Comparison of ENCODE assay signal across 8 cellular contexts in genomic region chr16:30787613-30788378, GRCh38. TPM values are rescaled to one million over a fixed set of nuclear protein-coding genes. Genes with fewer than 3 reads are reported as not detected.
DNase-seq lines count a peak whose midpoint lies in the region; ATAC-seq and TF ChIP-seq lines count a peak whose summit lies in the region.

No MANE protein-coding gene starts in this region.

- H3K4me1 ChIP-seq in Caco-2 = peaks cover 14% of the 10 kb centered on the region; the same call in 1 of the 2 replicates
- H3K4me1 ChIP-seq in SJCRH30 = peaks cover 4% of the 10 kb centered on the region; the same call in 1 of the 2 replicates
- H3K4me1 ChIP-seq in ovary (ENCODE audit: insufficient read depth) = peaks cover 7% of the 10 kb centered on the region

- WGBS in ovary, 3 donors = 37 to 42% (median 38%) methylated on average over 11 of the region's 11 CpGs

- no peaks in the 10 kb centered on the region for H3K9me3 Mint-ChIP-seq in Caco-2 (ENCODE audit: unreplicated experiment)

- BruUV-seq in Caco-2 (replicated peaks; lab: Mats Ljungman, UMichigan) = no TSS peak

- TF ChIP-seq CTCF in Caco-2 (IDR thresholded peaks at IDR 0.05; ENCODE audit: insufficient read depth in 1 of 2, low read depth in 1 of 2, low read length in 1 of 2, severe bottlenecking in 1 of 2, unreplicated experiment in 1 of 2) (no peak), ovary (IDR thresholded peaks at IDR 0.05) (no peak)

- peak in 1 of 2 experiments; percentile 22 for DNase-seq in Caco-2
- peak in 1 of 2 experiments; percentile 28 for DNase-seq in SJCRH30
- peak; percentile 30 for DNase-seq in fibroblast of gingiva (ENCODE audit: low read depth)
- no peak for DNase-seq in ovary
- no peak for DNase-seq in NCI-H748 treated with DMSO at 0.1 percent for 48 hours (lab: John Stamatoyannopoulos, UW)
- no peak for DNase-seq in OCI-M2 (lab: John Stamatoyannopoulos, UW; ENCODE audit: unreplicated experiment)
- no peak for DNase-seq in SHP77 (lab: John Stamatoyannopoulos, UW)

- POLR2A ChIA-PET in Caco-2 (lab: Charles Lee) = interaction anchor here (1.0 to 1.6 kb wide), 4 partner anchors 17 to 108 kb away, joined by 4 to 16 read pairs (median 6); partner anchors contain the start of gene CTF1

- H3K27me3 Mint-ChIP-seq in Caco-2 (ENCODE audit: insufficient read depth, unreplicated experiment) = no peaks in the 10 kb centered on the region

- no peak for TF ChIP-seq POLR2A in ovary (IDR thresholded peaks at IDR 0.05)

- peaks cover 6% of the 10 kb centered on the region for H3K36me3 Mint-ChIP-seq in Caco-2 (ENCODE audit: insufficient read depth, unreplicated experiment)

- H3K4me3 ChIP-seq in Caco-2 (ENCODE audit: low read depth, low read length) (peak overlapping the region; percentile 72), SJCRH30 (peak overlapping the region; percentile 97), ovary (peak overlapping the region; percentile 91)

- TF ChIP-seq EP300 in ovary (IDR thresholded peaks at IDR 0.05) = no peak

- H3K27me3 ChIP-seq in Caco-2 (replicated peaks; ENCODE audit: control insufficient read depth, insufficient read depth, low read length) = no peaks in the 10 kb centered on the region
- H3K27me3 ChIP-seq in SJCRH30 = no peaks in the 10 kb centered on the region
- H3K27me3 ChIP-seq in ovary = no peaks in the 10 kb centered on the region

- H3K36me3 ChIP-seq in Caco-2 (ENCODE audit: control insufficient read depth, insufficient read depth, low read length) (peaks cover 1% of the 10 kb centered on the region; the same call in 1 of the 2 replicates), SJCRH30 (peaks cover 13% of the 10 kb centered on the region), ovary (no peaks in the 10 kb centered on the region)

- peak overlapping the region; percentile 93 for H3K4me3 Mint-ChIP-seq in Caco-2 (ENCODE audit: unreplicated experiment)

- ATAC-seq in HG03432 (IDR thresholded peaks at IDR 0.05; ENCODE audit: unreplicated experiment) = no peak

- H3K9me3 ChIP-seq in Caco-2 = no peaks in the 10 kb centered on the region
- no peaks in the 10 kb centered on the region for H3K9me3 ChIP-seq in SJCRH30 (replicated peaks)
- H3K9me3 ChIP-seq in ovary = no peaks in the 10 kb centered on the region

- H3K27ac ChIP-seq in SJCRH30 = peak overlapping the region; percentile 66
- H3K27ac ChIP-seq in ovary = peak overlapping the region in 1 of 2 donors; percentile 87

- CTCF ChIA-PET in Caco-2 (lab: Charles Lee) = interaction anchor here (0.7 to 1.5 kb wide), 5 partner anchors 12 to 52 kb away, joined by 3 to 13 read pairs (median 4); no protein-coding TSS in a partner anchor

- H3K4me1 Mint-ChIP-seq in Caco-2 (ENCODE audit: low read depth, unreplicated experiment) = no peaks in the 10 kb centered on the region

- peak overlapping the region; percentile 91 for H3K27ac Mint-ChIP-seq in Caco-2 (ENCODE audit: unreplicated experiment)

- intact Hi-C loops in Caco-2 (cut with micrococcal nuclease; ENCODE audit: unreplicated experiment) (loop anchor here (1.0 to 2.0 kb wide), 4 partner anchors 18 to 88 kb away; no protein-coding TSS in a partner anchor), ovary (cut with DNase I) (loop anchor here in 1 of 4 donors (2.0 to 10.0 kb wide), 2 partner anchors 17 to 63 kb away; no protein-coding TSS in a partner anchor)

RNA-seq across cellular contexts. Expression of gene ZNF629, which starts 0.8 kb away (rescaled TPM):
- total RNA-seq in Caco-2 (2022) (18.9 and 20.6 TPM in 2 replicates), ovary (10 to 100 TPM in 6 of 7 donors, 1 to 10 TPM in 1; 9.4 to 26.3 (median 21.9) TPM)
- 28.6 and 29.8 TPM in 2 replicates for total RNA-seq in SJCRH30 (2014; rRNA removed; shearing (Covaris generic))
- 10 to 100 TPM in 1 of 2 donors, 1 to 10 TPM in 1; 8.2 to 12.4 TPM for polyA plus RNA-seq in ovary

RNA-seq across cellular contexts. Expression of gene RNF40, which starts 25.7 kb away (rescaled TPM):
- 94.0 and 97.6 TPM in 2 replicates for total RNA-seq in Caco-2 (2022)
- total RNA-seq in SJCRH30 (2014; rRNA removed; shearing (Covaris generic)) = 120 and 124 TPM in 2 replicates
- 100 to 1,000 TPM in 3 of 7 donors, 10 to 100 TPM in 4; 74.4 to 143 (median 94.3) TPM for total RNA-seq in ovary
- polyA plus RNA-seq in ovary = 100 to 1,000 TPM in 1 of 2 donors, 10 to 100 TPM in 1; 67.2 to 110 TPM

RNA-seq across cellular contexts. Expression of gene CFAP119, which starts 25.9 kb away (rescaled TPM):
- total RNA-seq in Caco-2 (2022) (4.0 and 4.5 TPM in 2 replicates), ovary (10 to 100 TPM in 1 of 7 donors, 1 to 10 TPM in 6; 1.2 to 27.0 (median 5.1) TPM)
- total RNA-seq in SJCRH30 (2014; rRNA removed; shearing (Covaris generic)) = 4.1 and 4.2 TPM in 2 replicates
- polyA plus RNA-seq in ovary = 1 to 10 TPM; 2.1 to 4.6 TPM

RNA-seq across cellular contexts. Expression of gene PHKG2, which starts 39.6 kb away (rescaled TPM):
- total RNA-seq in Caco-2 (2022) (40.8 and 48.6 TPM in 2 replicates), ovary (10 to 100 TPM; 14.2 to 41.6 (median 21.0) TPM)
- 26.3 and 26.4 TPM in 2 replicates for total RNA-seq in SJCRH30 (2014; rRNA removed; shearing (Covaris generic))
- 10 to 100 TPM; 13.1 to 20.6 TPM for polyA plus RNA-seq in ovary
